ENCODE assay signal across 8 cellular contexts in genomic region chr13:91133941-91134772, GRCh38.
DNase-seq lines count a peak whose midpoint lies in the region; ATAC-seq and TF ChIP-seq lines count a peak whose summit lies in the region.

No MANE protein-coding gene starts in this region.

- WGBS in psoas muscle, 3 donors = 34 to 39% (median 34%) methylated on average over 10 of the region's 10 CpGs

- H4K20me1 ChIP-seq in DND-41 (ENCODE audit: insufficient read depth, low read length) = no peaks in the 10 kb centered on the region

- DNase-seq in DND-41 = peak; percentile 47
- DNase-seq in NCI-H526 (lab: John Stamatoyannopoulos, UW) = peak; percentile 61 to 77
- peak; percentile 19 for DNase-seq in activated naive CD4-positive, alpha-beta T cell treated with anti-CD3 and anti-CD28 coated beads, Interleukin-2, amount 50 U/mL, for 16 hours
- no peak for DNase-seq in Right ventricle myocardium superior
- DNase-seq in psoas muscle = no peak
- DNase-seq in ureter (ENCODE audit: low spot score) = no peak

- peaks cover 2% of the 10 kb centered on the region for H3K27me3 ChIP-seq in DND-41 (ENCODE audit: insufficient read depth, low read length, poor library complexity)
- H3K27me3 ChIP-seq in psoas muscle (ENCODE audit: insufficient read depth in 3 of 3, low read length in 2 of 3) = no peaks in the 10 kb centered on the region

- no peak overlapping the region for H3K4me3 ChIP-seq in DND-41 (ENCODE audit: low read depth in 1 of 2, low read length in 2 of 2)
- H3K4me3 ChIP-seq in psoas muscle = no peak overlapping the region

- H3K36me3 ChIP-seq in DND-41 (ENCODE audit: insufficient read depth, low read length) (no peaks in the 10 kb centered on the region), psoas muscle (ENCODE audit: insufficient read depth in 1 of 2, low read depth in 1 of 2) (no peaks in the 10 kb centered on the region)

- H3K4me2 ChIP-seq in DND-41 (ENCODE audit: insufficient read depth, low read length) = no peak overlapping the region

- no peak overlapping the region for H3K27ac ChIP-seq in DND-41 (ENCODE audit: low read length)
- H3K27ac ChIP-seq in psoas muscle = no peak overlapping the region

- no peak overlapping the region for H2AFZ ChIP-seq in DND-41 (ENCODE audit: low read depth, low read length)

- H3K9me3 ChIP-seq in DND-41 (ENCODE audit: insufficient read depth, low read length, severe bottlenecking) (no peaks in the 10 kb centered on the region), psoas muscle (no peaks in the 10 kb centered on the region)

- no peaks in the 10 kb centered on the region for H3K4me1 ChIP-seq in DND-41 (ENCODE audit: insufficient read depth, low read length)
- H3K4me1 ChIP-seq in psoas muscle = no peaks in the 10 kb centered on the region

- no peaks in the 10 kb centered on the region for H3K79me2 ChIP-seq in DND-41 (ENCODE audit: insufficient read depth, low read length)

- H3K9ac ChIP-seq in DND-41 (ENCODE audit: low read depth, low read length) = no peak overlapping the region

- ATAC-seq in DND-41 (ENCODE audit: insufficient read depth, low read depth) (peak; percentile 87), GM19397 (IDR thresholded peaks at IDR 0.05; ENCODE audit: unreplicated experiment) (peak; percentile 78), HG03354 (IDR thresholded peaks at IDR 0.05; ENCODE audit: poor library complexity, severe bottlenecking, unreplicated experiment) (peak; percentile 82), Right ventricle myocardium superior (ENCODE audit: poor library complexity) (peak; percentile 84), psoas muscle (peak in 3 of 4 donors; percentile 68 to 80 (median 68))

- intact Hi-C loops in Right ventricle myocardium superior (cut with DNase I) (loop anchor here (2.0 kb wide), 1 partner anchor 53 kb away; no protein-coding TSS in a partner anchor), psoas muscle (cut with DNase I) (loop anchor here in 1 of 2 donors (2.0 to 5.0 kb wide), 2 partner anchors 53 to 188 kb away; no protein-coding TSS in a partner anchor)

- peak; percentile 86 for TF ChIP-seq CTCF in DND-41 (IDR thresholded peaks at IDR 0.05; ENCODE audit: borderline replicate concordance, extremely low read depth, low read length, poor library complexity, severe bottlenecking)
- peak; percentile 71 for TF ChIP-seq CTCF in psoas muscle (IDR thresholded peaks at IDR 0.05)

Comparison
In these comparisons a context has a peak if more than half of its experiments do, and no peak if none do; other contexts are left out.
1. DNase-seq: peak in DND-41 (single experiment), NCI-H526 (2 of 2) and activated naive CD4-positive, alpha-beta T cell treated with anti-CD3 and anti-CD28 coated beads, Interleukin-2, amount 50 U/mL, for 16 hours (single experiment); none in Right ventricle myocardium superior (single experiment), psoas muscle (0 of 2) and ureter (single experiment).
2. Peak in every context shown above with its lines, with median percentiles within 50 percentile points of each other: ATAC-seq.